In genomic region chr3:44906997-44907396, GRCh38 we compare ENCODE assay signal across 30 cellular contexts. TPM values are rescaled to one million over a fixed set of nuclear protein-coding genes. Genes with fewer than 3 reads are reported as not detected.
A peak's percentile ranks its signal among the peaks of the same experiment; 100 is the strongest.
DNase-seq lines count a peak whose midpoint lies in the region; ATAC-seq lines count a peak whose summit lies in the region.
"Had no signal": no experiment of that assay in that cellular context is flagged by ENCODE, and none has a peak within 500 bp of the region (broad histone marks: within the 10 kb centered on the region; RNA-seq: fewer than 3 reads in every experiment).

No MANE protein-coding gene starts in this region.

- H3K27me3 Mint-ChIP-seq in activated T-helper 17 cell treated with anti-CD3 and anti-CD28 coated beads, Interleukin-2, amount 50 U/mL, for 72 hours = peaks cover 21% of the 10 kb centered on the region

- H3K27ac Mint-ChIP-seq in activated T-helper 17 cell treated with anti-CD3 and anti-CD28 coated beads, Interleukin-2, amount 50 U/mL, for 72 hours = no peak overlapping the region
- H3K27ac Mint-ChIP-seq: activated T-helper 2 cell treated with anti-CD3 and anti-CD28 coated beads, Interferon-gamma antibody, Interleukin-2, Interleukin-4, amounts not matched to agents 10 μg/mL and 5 μg/mL and 100 μg/mL, durations not matched to agents 14 hours and 24 hours and 36 hours; T-helper 2 cell treated with Interferon-gamma antibody and Interleukin-4, amounts not matched to agents 5 μg/mL and 100 μg/mL, for 36 hours; WTC11 had no signal

- DNase-seq in activated T-cell treated with anti-CD3 and anti-CD28 coated beads, Interleukin-2, amount 50 U/mL, for 48 hours = peak; percentile 26 to 36
- no peak for DNase-seq in activated T-cell treated with anti-CD3 and anti-CD28 coated beads, Interleukin-2, amount 50 U/mL, for 1 hour
- DNase-seq in HT1080 (ENCODE audit: low read depth) (peak; percentile 65), NCI-H446 treated with DMSO at 0.1 percent for 48 hours (lab: John Stamatoyannopoulos, UW) (no peak)
- peak in 2 of 3 donors; percentile 6 to 15 for DNase-seq in stimulated activated CD4-positive, alpha-beta T cell treated with anti-CD3 and anti-CD28 coated beads, TNF-alpha, amount 100 ng/mL, for 48 hours (ENCODE audit: low read depth in 3 of 3)
- DNase-seq: adrenal gland; brain microvascular endothelial cell; Caco-2; colonic mucosa; DMS79 treated with DMSO at 0.1 percent for 48 hours; effector memory CD4-positive, alpha-beta T cell; KBM-7; NCI-H1694 treated with DMSO at 0.1 percent for 48 hours; NCI-H69; RPMI8226; sigmoid colon had no signal

- no peak overlapping the region for H3K4me3 Mint-ChIP-seq in activated T-helper 17 cell treated with anti-CD3 and anti-CD28 coated beads, Interleukin-2, amount 50 U/mL, for 72 hours
- H3K4me3 Mint-ChIP-seq: T-helper 2 cell treated with Interferon-gamma antibody and Interleukin-4, amounts not matched to agents 5 μg/mL and 100 μg/mL, for 36 hours; WTC11 had no signal

- no peaks in the 10 kb centered on the region for H3K9me3 Mint-ChIP-seq in activated T-helper 17 cell treated with anti-CD3 and anti-CD28 coated beads, Interleukin-2, amount 50 U/mL, for 72 hours

- H3K4me1 Mint-ChIP-seq in activated T-helper 17 cell treated with anti-CD3 and anti-CD28 coated beads, Interleukin-2, amount 50 U/mL, for 72 hours = no peaks in the 10 kb centered on the region
- H3K4me1 Mint-ChIP-seq: WTC11 had no signal

- no peaks in the 10 kb centered on the region for H3K36me3 Mint-ChIP-seq in activated T-helper 17 cell treated with anti-CD3 and anti-CD28 coated beads, Interleukin-2, amount 50 U/mL, for 72 hours (ENCODE audit: low read depth)
- H3K36me3 Mint-ChIP-seq: WTC11 had no signal

- ATAC-seq in activated T-helper 17 cell treated with anti-CD3 and anti-CD28 coated beads, Interleukin-2, amount 50 U/mL, for 72 hours (replicated peaks) = peak; percentile 78
- no peak for ATAC-seq in GM18517 (IDR thresholded peaks at IDR 0.05; ENCODE audit: unreplicated experiment)
- ATAC-seq: esophagus mucosa, left lobe of liver, WTC11 had no signal

RNA-seq across cellular contexts. Expression of gene TGM4, which starts 32.6 kb away (rescaled TPM):
- 0.03 TPM in 1 of 2 replicates, not detected in the other for total RNA-seq in HT1080 (2014; rRNA removed; shearing (Covaris generic))
- 0.05 and 0.09 TPM in 2 replicates for polyA plus RNA-seq in HT1080 (2015; cell fraction: cytosol; rRNA removed)
- 0.03 TPM in 1 of 2 replicates, not detected in the other for polyA plus RNA-seq in HT1080 (2015; cell fraction: nucleus; rRNA removed)
- not detected for total RNA-seq in activated T-helper 17 cell treated with anti-CD3 and anti-CD28 coated beads, Interleukin-2, amount 50 U/mL, for 72 hours
- total RNA-seq: activated CD8-positive, alpha-beta memory T cell treated with anti-CD3 and anti-CD28 coated beads for 36 hours; activated T-helper 2 cell treated with anti-CD3 and anti-CD28 coated beads, Interferon-gamma antibody, Interleukin-2, Interleukin-4, amounts not matched to agents 10 μg/mL and 5 μg/mL and 100 μg/mL, durations not matched to agents 14 hours and 24 hours and 36 hours; Caco-2; colonic mucosa; esophagus mucosa; frontal cortex; H1; HT-29; left lobe of liver; mesenteric fat pad; sigmoid colon; ureter; WTC11 had no signal
- polyA plus RNA-seq: hepatocyte, sigmoid colon had no signal

RNA-seq across cellular contexts. Expression of gene TMEM42, which starts 45.3 kb away (rescaled TPM):
- 4.4 and 5.4 TPM in 2 replicates for total RNA-seq in HT1080 (2014; rRNA removed; shearing (Covaris generic))
- polyA plus RNA-seq in HT1080 (2015; cell fraction: cytosol; rRNA removed) = 7.6 and 12.9 TPM in 2 replicates
- 10.5 and 14.1 TPM in 2 replicates for polyA plus RNA-seq in HT1080 (2015; cell fraction: nucleus; rRNA removed)
- total RNA-seq in activated T-helper 17 cell treated with anti-CD3 and anti-CD28 coated beads, Interleukin-2, amount 50 U/mL, for 72 hours = 1 to 10 TPM; 6.9 to 7.3 TPM

Comparison
In these comparisons a context has a peak if more than half of its experiments do, and no peak if none do; other contexts are left out.
1. DNase-seq: peak in activated T-cell treated with anti-CD3 and anti-CD28 coated beads, Interleukin-2, amount 50 U/mL, for 48 hours (2 of 2), HT1080 (single experiment) and stimulated activated CD4-positive, alpha-beta T cell treated with anti-CD3 and anti-CD28 coated beads, TNF-alpha, amount 100 ng/mL, for 48 hours (2 of 3); none in activated T-cell treated with anti-CD3 and anti-CD28 coated beads, Interleukin-2, amount 50 U/mL, for 1 hour (single experiment) and NCI-H446 treated with DMSO at 0.1 percent for 48 hours (single experiment).